In genomic region chr7:25967278-25968204, GRCh38 we compare ENCODE assay signal across 8 cellular contexts.
DNase-seq lines count a peak whose midpoint lies in the region; ATAC-seq and TF ChIP-seq lines count a peak whose summit lies in the region.

No MANE protein-coding gene starts in this region.

- peaks cover 32% of the 10 kb centered on the region for H3K27me3 Mint-ChIP-seq in activated T-helper 17 cell treated with anti-CD3 and anti-CD28 coated beads, Interleukin-2, amount 50 U/mL, for 72 hours

- ATAC-seq in HG03442 (IDR thresholded peaks at IDR 0.05; ENCODE audit: unreplicated experiment): peak; percentile 27
- peak; percentile 33 for ATAC-seq in activated T-helper 17 cell treated with anti-CD3 and anti-CD28 coated beads, Interleukin-2, amount 50 U/mL, for 72 hours (replicated peaks)

- peak overlapping the region; percentile 69 for H3K4me3 Mint-ChIP-seq in activated T-helper 17 cell treated with anti-CD3 and anti-CD28 coated beads, Interleukin-2, amount 50 U/mL, for 72 hours

- peaks cover 9% of the 10 kb centered on the region for H3K36me3 Mint-ChIP-seq in activated T-helper 17 cell treated with anti-CD3 and anti-CD28 coated beads, Interleukin-2, amount 50 U/mL, for 72 hours (ENCODE audit: low read depth)

- peak overlapping the region; percentile 93 for H3K27ac Mint-ChIP-seq in activated T-helper 17 cell treated with anti-CD3 and anti-CD28 coated beads, Interleukin-2, amount 50 U/mL, for 72 hours

- no peak for TF ChIP-seq CTCF in GM10266 (IDR thresholded peaks at IDR 0.05; ENCODE audit: control insufficient read depth, insufficient read depth, low read depth, missing control alignments)
- no peak for TF ChIP-seq CTCF in GM20000 (IDR thresholded peaks at IDR 0.05; ENCODE audit: extremely low read depth, missing control alignments)

- DNase-seq in GM10266 (ENCODE audit: extremely low spot score) (peak; percentile 56), GM20000 (ENCODE audit: low spot score) (peak; percentile 64), NCI-H2227 (lab: John Stamatoyannopoulos, UW; ENCODE audit: unreplicated experiment) (no peak), 8988T (no peak), middle frontal gyrus (ENCODE audit: extremely low spot score, low spot score) (no peak), AG08395 (ENCODE audit: low spot score) (no peak)

- H3K4me1 Mint-ChIP-seq in activated T-helper 17 cell treated with anti-CD3 and anti-CD28 coated beads, Interleukin-2, amount 50 U/mL, for 72 hours: peaks cover 18% of the 10 kb centered on the region

- no peaks in the 10 kb centered on the region for H3K9me3 Mint-ChIP-seq in activated T-helper 17 cell treated with anti-CD3 and anti-CD28 coated beads, Interleukin-2, amount 50 U/mL, for 72 hours

Comparison
In these comparisons a context has a peak if more than half of its experiments do, and no peak if none do; other contexts are left out.
1. DNase-seq: peak in GM10266 (single experiment) and GM20000 (single experiment); none in NCI-H2227 (single experiment), 8988T (single experiment), middle frontal gyrus (single experiment) and AG08395 (single experiment).